ENCODE assay signal across 9 cellular contexts in the genomic region with DNA sequence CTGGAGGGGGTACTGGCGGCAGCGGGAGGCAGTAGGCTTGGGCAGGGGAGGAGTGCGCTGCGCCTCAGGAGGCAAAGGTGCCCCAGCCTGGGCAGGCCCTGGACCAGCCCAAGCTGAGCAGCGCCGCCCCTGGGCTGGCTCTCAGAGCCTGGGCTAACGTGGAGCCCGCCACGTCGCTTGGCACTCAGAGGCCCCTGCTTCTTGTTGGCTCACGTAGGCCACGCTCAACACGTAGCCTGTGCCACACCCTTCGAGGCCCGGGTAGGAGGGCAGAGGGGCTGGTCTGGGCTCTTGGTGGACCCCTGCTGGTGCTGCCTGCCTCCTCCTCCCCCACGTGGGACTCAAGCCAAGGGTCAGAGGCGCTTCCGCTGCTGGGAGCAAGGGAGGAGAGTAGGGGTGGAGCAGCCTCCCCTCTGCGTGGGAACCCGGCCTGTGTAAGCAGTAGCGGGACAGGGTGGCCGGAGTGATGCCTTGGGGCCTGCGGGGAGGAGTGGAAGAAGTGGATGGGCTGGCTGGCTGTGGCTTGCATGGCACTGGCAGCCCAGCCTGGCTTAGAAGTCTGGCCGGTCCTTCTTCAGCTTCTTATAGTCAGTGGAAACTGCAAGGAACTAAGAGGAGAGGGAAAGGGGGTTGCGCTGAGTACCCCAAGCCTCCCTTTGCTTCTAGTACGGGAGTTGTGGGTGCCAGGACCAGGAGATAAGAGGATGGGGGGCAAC. TPM values are rescaled to one million over a fixed set of nuclear protein-coding genes. Genes with fewer than 3 reads are reported as not detected.
DNase-seq lines count a peak whose midpoint lies in the region; ATAC-seq and TF ChIP-seq lines count a peak whose summit lies in the region.
"Had no signal": no experiment of that assay in that cellular context is flagged by ENCODE, and none has a peak within 500 bp of the region (broad histone marks: within the 10 kb centered on the region; RNA-seq: fewer than 3 reads in every experiment).

No MANE protein-coding gene starts in this region.

- H3K4me3 ChIP-seq in epithelial cell of esophagus (ENCODE audit: low read length) = peak overlapping the region; percentile 10

- DNase-seq in Calu3 = no peak
- DNase-seq in NCI-H226 = peak; percentile 71
- DNase-seq in epithelial cell of esophagus (ENCODE audit: low read depth) = peak; percentile 71
- DNase-seq in neural crest cell (ENCODE audit: low read depth, low spot score) = no peak
- DNase-seq in activated CD4-positive, alpha-beta T cell treated with anti-CD3 and anti-CD28 coated beads, Interleukin-2, amount 10 ng/mL, durations not matched to agents 7 days and 5 days = no peak
- no peak for DNase-seq in activated CD4-positive, alpha-beta T cell treated with anti-CD3 and anti-CD28 coated beads for 48 hours
- DNase-seq: dermis blood vessel endothelial cell had no signal

- CTCF ChIA-PET in Calu3 (lab: Charles Lee) = no interaction called here
- CTCF ChIA-PET in activated CD4-positive, alpha-beta T cell treated with anti-CD3 and anti-CD28 coated beads, Interleukin-2, amount 10 ng/mL, durations not matched to agents 7 days and 5 days (lab: Charles Lee) = interaction anchor here (10.5 to 18.3 kb wide), 2 partner anchors 6 to 22 kb away, joined by 142 to 332 read pairs; partner anchors contain the start of gene SHMT2

- TF ChIP-seq CTCF in Calu3 (IDR thresholded peaks at IDR 0.05; ENCODE audit: unreplicated experiment) (no peak), epithelial cell of esophagus (IDR thresholded peaks at IDR 0.05; ENCODE audit: insufficient read depth, low read depth, low read length, missing control alignments) (no peak), neural crest cell (conservative IDR thresholded peaks at IDR 0.05) (no peak)

- H3K27ac Mint-ChIP-seq in Calu3 (ENCODE audit: unreplicated experiment) (peak overlapping the region; percentile 20), neural crest cell (ENCODE audit: unreplicated experiment) (no peak overlapping the region)
- no peak overlapping the region for H3K27ac Mint-ChIP-seq in activated CD4-positive, alpha-beta T cell treated with anti-CD3 and anti-CD28 coated beads, Interleukin-2, amount 10 ng/mL, durations not matched to agents 7 days and 5 days

- ATAC-seq in HG02571 (IDR thresholded peaks at IDR 0.05; ENCODE audit: unreplicated experiment) = no peak
- ATAC-seq in GM18520 (IDR thresholded peaks at IDR 0.05; ENCODE audit: unreplicated experiment) = no peak

- H3K36me3 Mint-ChIP-seq in Calu3 (ENCODE audit: insufficient read depth, unreplicated experiment) = peaks cover 90% of the 10 kb centered on the region
- peaks cover 22% of the 10 kb centered on the region for H3K36me3 Mint-ChIP-seq in neural crest cell (ENCODE audit: low read depth)
- peaks cover 42% of the 10 kb centered on the region for H3K36me3 Mint-ChIP-seq in activated CD4-positive, alpha-beta T cell treated with anti-CD3 and anti-CD28 coated beads, Interleukin-2, amount 10 ng/mL, durations not matched to agents 7 days and 5 days (ENCODE audit: low read depth)

- no peaks in the 10 kb centered on the region for H3K9me3 Mint-ChIP-seq in Calu3 (ENCODE audit: low read depth, unreplicated experiment)
- no peaks in the 10 kb centered on the region for H3K9me3 Mint-ChIP-seq in neural crest cell
- H3K9me3 Mint-ChIP-seq in activated CD4-positive, alpha-beta T cell treated with anti-CD3 and anti-CD28 coated beads, Interleukin-2, amount 10 ng/mL, durations not matched to agents 7 days and 5 days = no peaks in the 10 kb centered on the region

- BruUV-seq in Calu3 (replicated peaks; lab: Mats Ljungman, UMichigan) = no TSS peak

- no peak overlapping the region for H3K4me3 Mint-ChIP-seq in Calu3 (ENCODE audit: low read depth, unreplicated experiment)
- peak overlapping the region; percentile 80 for H3K4me3 Mint-ChIP-seq in neural crest cell
- no peak overlapping the region for H3K4me3 Mint-ChIP-seq in activated CD4-positive, alpha-beta T cell treated with anti-CD3 and anti-CD28 coated beads, Interleukin-2, amount 10 ng/mL, durations not matched to agents 7 days and 5 days

- POLR2A ChIA-PET in activated CD4-positive, alpha-beta T cell treated with anti-CD3 and anti-CD28 coated beads, Interleukin-2, amount 10 ng/mL, durations not matched to agents 7 days and 5 days (lab: Charles Lee) = no interaction called here

- peaks cover 29% of the 10 kb centered on the region for H3K4me1 Mint-ChIP-seq in Calu3 (ENCODE audit: low read depth, unreplicated experiment)
- peaks cover 50% of the 10 kb centered on the region for H3K4me1 Mint-ChIP-seq in neural crest cell
- H3K4me1 Mint-ChIP-seq in activated CD4-positive, alpha-beta T cell treated with anti-CD3 and anti-CD28 coated beads, Interleukin-2, amount 10 ng/mL, durations not matched to agents 7 days and 5 days = peaks cover 67% of the 10 kb centered on the region

- intact Hi-C loops in Calu3 (cut with micrococcal nuclease; ENCODE audit: unreplicated experiment) = no loop called here

- H3K27me3 Mint-ChIP-seq in Calu3 (ENCODE audit: unreplicated experiment) = peaks cover 27% of the 10 kb centered on the region
- H3K27me3 Mint-ChIP-seq in neural crest cell (ENCODE audit: low read depth) = peaks cover 48% of the 10 kb centered on the region
- H3K27me3 Mint-ChIP-seq in activated CD4-positive, alpha-beta T cell treated with anti-CD3 and anti-CD28 coated beads, Interleukin-2, amount 10 ng/mL, durations not matched to agents 7 days and 5 days = peaks cover 21% of the 10 kb centered on the region

RNA-seq across cellular contexts. Expression of gene SHMT2, which starts 5.7 kb away (rescaled TPM):
- total RNA-seq in Calu3 (2022) = 203 and 243 TPM in 2 replicates
- total RNA-seq in neural crest cell = 225 and 230 TPM in 2 replicates
- total RNA-seq in activated CD4-positive, alpha-beta T cell treated with anti-CD3 and anti-CD28 coated beads, Interleukin-2, amount 10 ng/mL, durations not matched to agents 7 days and 5 days = 100 to 1,000 TPM; 137 to 141 TPM

RNA-seq across cellular contexts. Expression of gene STAC3, which starts 15.8 kb away (rescaled TPM):
- total RNA-seq in Calu3 (2022) (5.0 and 7.0 TPM in 2 replicates), neural crest cell (3.8 and 4.1 TPM in 2 replicates)
- total RNA-seq in activated CD4-positive, alpha-beta T cell treated with anti-CD3 and anti-CD28 coated beads, Interleukin-2, amount 10 ng/mL, durations not matched to agents 7 days and 5 days = 1 to 10 TPM; 5.1 to 5.2 TPM
- total RNA-seq: dermis blood vessel endothelial cell had no signal

RNA-seq across cellular contexts. Expression of gene NXPH4, which starts 18.6 kb away (rescaled TPM):
- total RNA-seq in Calu3 (2022) (2.0 and 4.1 TPM in 2 replicates), neural crest cell (0.71 and 0.91 TPM in 2 replicates)
- under 1 TPM; 0.29 to 0.32 TPM for total RNA-seq in activated CD4-positive, alpha-beta T cell treated with anti-CD3 and anti-CD28 coated beads, Interleukin-2, amount 10 ng/mL, durations not matched to agents 7 days and 5 days

Comparison
In these comparisons a context has a peak if more than half of its experiments do, and no peak if none do; other contexts are left out.
1. DNase-seq: peak in NCI-H226 (single experiment) and epithelial cell of esophagus (single experiment); none in Calu3 (single experiment), neural crest cell (single experiment), activated CD4-positive, alpha-beta T cell treated with anti-CD3 and anti-CD28 coated beads, Interleukin-2, amount 10 ng/mL, durations not matched to agents 7 days and 5 days (single experiment) and activated CD4-positive, alpha-beta T cell treated with anti-CD3 and anti-CD28 coated beads for 48 hours (single experiment).